In genomic region chr11:12694182-12694531, GRCh38 we compare ENCODE assay signal across 10 cellular contexts. TPM values are rescaled to one million over a fixed set of nuclear protein-coding genes. Genes with fewer than 3 reads are reported as not detected.
DNase-seq lines count a peak whose midpoint lies in the region; ATAC-seq, FAIRE-seq and TF ChIP-seq lines count a peak whose summit lies in the region.
"Had no signal": no experiment of that assay in that cellular context is flagged by ENCODE, and none has a peak within 500 bp of the region (broad histone marks: within the 10 kb centered on the region; RNA-seq: fewer than 3 reads in every experiment).

No MANE protein-coding gene starts in this region.

- no peak overlapping the region for H3K4me3 Mint-ChIP-seq in glutamatergic neuron (ENCODE audit: unreplicated experiment)
- H3K4me3 Mint-ChIP-seq: T-cell had no signal

- no peak for TF ChIP-seq EP300 in SK-N-SH (IDR thresholded peaks at IDR 0.05; ENCODE audit: borderline replicate concordance in 1 of 2, low read depth in 1 of 2, low read length in 1 of 2)

- H3K9me2 ChIP-seq in SK-N-SH = no peaks in the 10 kb centered on the region

- TF ChIP-seq CTCF in SK-N-SH (IDR thresholded peaks at IDR 0.05) (no peak), glutamatergic neuron (IDR thresholded peaks at IDR 0.05; ENCODE audit: partially characterized antibody, unreplicated experiment) (no peak)

- peaks cover 74% of the 10 kb centered on the region in 2 experiments for H3K4me1 ChIP-seq in SK-N-SH (ENCODE audit: control insufficient read depth in 1 of 2, insufficient read depth in 2 of 2, low read depth in 1 of 2, low read length in 1 of 2)

- H3K9me3 ChIP-seq in SK-N-SH = no peaks in the 10 kb centered on the region

- peak overlapping the region; percentile 25 to 50; a peak in 3 of 4 replicates for H3K4me3 ChIP-seq in SK-N-SH (ENCODE audit: low read depth in 2 of 2, low read length in 1 of 2)
- H3K4me3 ChIP-seq: GM12878 had no signal

- no peaks in the 10 kb centered on the region for H3K9me3 Mint-ChIP-seq in glutamatergic neuron (ENCODE audit: unreplicated experiment)
- H3K9me3 Mint-ChIP-seq: T-cell had no signal

- H3F3A ChIP-seq in SK-N-SH (replicated peaks; ENCODE audit: insufficient read depth) = peaks cover 57% of the 10 kb centered on the region

- H3K27me3 Mint-ChIP-seq in glutamatergic neuron (ENCODE audit: unreplicated experiment) = peaks cover 5% of the 10 kb centered on the region

- CTCF ChIA-PET in SK-N-SH (lab: Yijun Ruan, JAX) = interaction anchor here (0.8 to 1.0 kb wide), 4 partner anchors 141 to 285 kb away, joined by 3 to 4 read pairs (median 4); no protein-coding TSS in a partner anchor

- FAIRE-seq in urothelium cell line (lab: Jason Lieb, UNC) = no peak
- FAIRE-seq: GM12878 had no signal

- H3K4me1 Mint-ChIP-seq in glutamatergic neuron (ENCODE audit: low read depth, unreplicated experiment) = peaks cover 53% of the 10 kb centered on the region

- no peak overlapping the region for H2AFZ ChIP-seq in SK-N-SH (ENCODE audit: low read depth)

- POLR2A ChIA-PET in SK-N-SH (lab: Yijun Ruan, JAX) = no interaction called here

- peak overlapping the region; percentile 96 to 100 for H3K27ac ChIP-seq in SK-N-SH (ENCODE audit: low read depth in 2 of 2, low read length in 1 of 2)

- H3K79me2 ChIP-seq in SK-N-SH (ENCODE audit: insufficient read depth) = peaks cover 89% of the 10 kb centered on the region

- H3K4me2 ChIP-seq in SK-N-SH = peak overlapping the region; percentile 69

- no peak for TF ChIP-seq RAD21 in SK-N-SH (IDR thresholded peaks at IDR 0.05; ENCODE audit: low read length)

- H3K36me3 ChIP-seq in SK-N-SH (replicated peaks in 1 of 2; ENCODE audit: control insufficient read depth in 1 of 2, insufficient read depth in 2 of 2, low read length in 1 of 2) = no peaks in the 10 kb centered on the region

- intact Hi-C loops in sciatic nerve (cut with DNase I) = no loop called here

- DNase-seq in HCEC 1CT = peak; percentile 41
- no peak for DNase-seq in SK-N-SH
- no peak for DNase-seq in glutamatergic neuron
- no peak for DNase-seq in sciatic nerve (ENCODE audit: low spot score)
- DNase-seq in NCI-H1417 treated with DMSO at 0.1 percent for 48 hours (lab: John Stamatoyannopoulos, UW) = no peak
- no peak for DNase-seq in NCI-H1930 (lab: John Stamatoyannopoulos, UW)
- DNase-seq in activated CD4-positive, alpha-beta T cell treated with anti-CD3 and anti-CD28 coated beads, Interleukin-2, amount 50 U/mL, for 48 hours = no peak
- no peak for DNase-seq in urothelium cell line (ENCODE audit: low spot score)
- DNase-seq: T-cell had no signal

- ATAC-seq in sciatic nerve = peak; percentile 13
- ATAC-seq: GM12878 had no signal

- H3K27ac Mint-ChIP-seq in glutamatergic neuron (ENCODE audit: unreplicated experiment) = peak overlapping the region; percentile 4
- H3K27ac Mint-ChIP-seq: T-cell had no signal

- 0 out of 2 replicates have a peak, but pooled peaks cover under 1% of the 10 kb centered on the region for H4K20me1 ChIP-seq in SK-N-SH (ENCODE audit: insufficient read depth)

- no peaks in the 10 kb centered on the region for H3K36me3 Mint-ChIP-seq in glutamatergic neuron (ENCODE audit: unreplicated experiment)
- H3K36me3 Mint-ChIP-seq: T-cell had no signal

- H3K27me3 ChIP-seq in SK-N-SH (ENCODE audit: insufficient read depth) = no peaks in the 10 kb centered on the region

- H3K9ac ChIP-seq in SK-N-SH = peak overlapping the region; percentile 87

- 13% methylated on average over 6 of the region's 6 CpGs for WGBS in SK-N-SH (ENCODE audit: low lambda C conversion rate)

TF ChIP-seq in SK-N-SH, 30 proteins besides CTCF, POLR2A, EP300 and RAD21:
- no peak for TF ChIP-seq REST (IDR thresholded peaks at IDR 0.05; ENCODE audit: low read depth, low read length)
- TF ChIP-seq FOXJ3 (CRISPR knock-in tag; IDR thresholded peaks at IDR 0.05) = no peak

RNA-seq across cellular contexts. Expression of gene TEAD1, which starts 19.9 kb away (rescaled TPM):
- 31.2 and 37.8 TPM in 2 replicates for polyA plus RNA-seq in SK-N-SH (2012; rRNA removed)
- polyA plus RNA-seq in SK-N-SH (2012; cell fraction: cytosol; rRNA removed) = 31.8 and 33.9 TPM in 2 replicates
- 48.4 and 89.7 TPM in 2 replicates for polyA plus RNA-seq in SK-N-SH (2012; cell fraction: nucleus; rRNA removed)
- total RNA-seq in glutamatergic neuron (ENCODE audit: unreplicated experiment) (62.5 TPM), sciatic nerve (141 TPM)
